ENCODE assay signal across 14 cellular contexts in genomic region chr5:110639307-110639902, GRCh38.
DNase-seq lines count a peak whose midpoint lies in the region; ATAC-seq and TF ChIP-seq lines count a peak whose summit lies in the region.
"Had no signal": no experiment of that assay in that cellular context is flagged by ENCODE, and none has a peak within 500 bp of the region (broad histone marks: within the 10 kb centered on the region; RNA-seq: fewer than 3 reads in every experiment).

No MANE protein-coding gene starts in this region.

- H3K27me3 Mint-ChIP-seq in activated CD4-positive, alpha-beta T cell treated with anti-CD3 and anti-CD28 coated beads for 36 hours, result no peaks in the 10 kb centered on the region

- intact Hi-C loops in activated CD4-positive, alpha-beta T cell treated with anti-CD3 and anti-CD28 coated beads for 36 hours (cut with DNase I, micrococcal nuclease), result no loop called here

- H4K20me1 ChIP-seq in Loucy (ENCODE audit: insufficient read depth, low read length, poor library complexity, severe bottlenecking), result no peaks in the 10 kb centered on the region

- CTCF ChIA-PET in activated CD4-positive, alpha-beta T cell treated with anti-CD3 and anti-CD28 coated beads for 36 hours (lab: Charles Lee), result interaction anchor here (1.1 to 2.2 kb wide), 2 partner anchors 13 to 27 kb away, joined by 3 to 9 read pairs; no protein-coding TSS in a partner anchor

- no peaks in the 10 kb centered on the region for H3K27me3 ChIP-seq in Loucy (ENCODE audit: insufficient read depth, low read length, poor library complexity, severe bottlenecking)

- no peak overlapping the region for H3K9ac ChIP-seq in Loucy (ENCODE audit: low read depth, low read length, poor library complexity, severe bottlenecking)

- POLR2A ChIA-PET in activated CD4-positive, alpha-beta T cell treated with anti-CD3 and anti-CD28 coated beads for 36 hours (lab: Charles Lee), result no interaction called here

- no peaks in the 10 kb centered on the region for H3K9me3 ChIP-seq in Loucy (ENCODE audit: insufficient read depth, low read depth, low read length)
- H3K9me3 ChIP-seq: HAP-1 had no signal

- peak; percentile 42 for ATAC-seq in activated CD4-positive, alpha-beta T cell treated with anti-CD3 and anti-CD28 coated beads for 36 hours
- peak; percentile 34 for ATAC-seq in stimulated activated effector memory CD8-positive, alpha-beta T cell treated with anti-CD3 and anti-CD28 coated beads, Interleukin-12 subunit alpha, Interleukin-12 subunit beta, amount 100 ng/mL, for 72 hours

- no peak overlapping the region for H3K27ac Mint-ChIP-seq in activated CD4-positive, alpha-beta T cell treated with anti-CD3 and anti-CD28 coated beads for 36 hours
- H3K27ac Mint-ChIP-seq in stimulated activated effector memory CD8-positive, alpha-beta T cell treated with anti-CD3 and anti-CD28 coated beads, Interleukin-12 subunit alpha, Interleukin-12 subunit beta, amount 100 ng/mL, for 72 hours, result no peak overlapping the region

- TF ChIP-seq CTCF in Loucy (conservative IDR thresholded peaks at IDR 0.05; ENCODE audit: low read length), result no peak
- TF ChIP-seq CTCF in choroid plexus epithelial cell (conservative IDR thresholded peaks at IDR 0.05; ENCODE audit: low read depth, low read length), result no peak

- H2AFZ ChIP-seq in Loucy (ENCODE audit: low read length), result peak overlapping the region; percentile 46

- no peaks in the 10 kb centered on the region for H3K36me3 Mint-ChIP-seq in activated CD4-positive, alpha-beta T cell treated with anti-CD3 and anti-CD28 coated beads for 36 hours (ENCODE audit: low read depth)
- no peaks in the 10 kb centered on the region for H3K36me3 Mint-ChIP-seq in stimulated activated effector memory CD8-positive, alpha-beta T cell treated with anti-CD3 and anti-CD28 coated beads, Interleukin-12 subunit alpha, Interleukin-12 subunit beta, amount 100 ng/mL, for 72 hours

- H3K4me3 Mint-ChIP-seq in activated CD4-positive, alpha-beta T cell treated with anti-CD3 and anti-CD28 coated beads for 36 hours, result no peak overlapping the region
- H3K4me3 Mint-ChIP-seq in stimulated activated effector memory CD8-positive, alpha-beta T cell treated with anti-CD3 and anti-CD28 coated beads, Interleukin-12 subunit alpha, Interleukin-12 subunit beta, amount 100 ng/mL, for 72 hours, result no peak overlapping the region

- H3K9me2 ChIP-seq in Loucy (replicated peaks; ENCODE audit: low read depth, low read length), result no peaks in the 10 kb centered on the region

- H3K9me3 Mint-ChIP-seq in activated CD4-positive, alpha-beta T cell treated with anti-CD3 and anti-CD28 coated beads for 36 hours (ENCODE audit: low read depth), result no peaks in the 10 kb centered on the region
- H3K9me3 Mint-ChIP-seq in stimulated activated effector memory CD8-positive, alpha-beta T cell treated with anti-CD3 and anti-CD28 coated beads, Interleukin-12 subunit alpha, Interleukin-12 subunit beta, amount 100 ng/mL, for 72 hours, result no peaks in the 10 kb centered on the region

- no peaks in the 10 kb centered on the region for H3K4me1 ChIP-seq in Loucy (ENCODE audit: insufficient read depth, low read length, poor library complexity, severe bottlenecking)
- H3K4me1 ChIP-seq: HAP-1 had no signal

- no peak overlapping the region for H3K4me2 ChIP-seq in Loucy (ENCODE audit: low read depth, low read length, poor library complexity, severe bottlenecking)

- no peaks in the 10 kb centered on the region for H3K36me3 ChIP-seq in Loucy (ENCODE audit: insufficient read depth, low read length)
- H3K36me3 ChIP-seq: HAP-1 had no signal

- no peak for DNase-seq in activated CD4-positive, alpha-beta T cell treated with anti-CD3 and anti-CD28 coated beads for 36 hours
- no peak for DNase-seq in activated CD4-positive, alpha-beta T cell treated with anti-CD3 and anti-CD28 coated beads for 48 hours
- DNase-seq in choroid plexus epithelial cell (ENCODE audit: low read depth), result peak; percentile 34
- no peak for DNase-seq in stimulated activated effector memory CD8-positive, alpha-beta T cell treated with anti-CD3 and anti-CD28 coated beads, Interleukin-12 subunit alpha, Interleukin-12 subunit beta, amount 100 ng/mL, for 72 hours (ENCODE audit: low spot score in 2 of 2)
- no peak for DNase-seq in dermis blood vessel endothelial cell
- no peak for DNase-seq in anterior cingulate cortex (lab: John Stamatoyannopoulos, UW)
- no peak for DNase-seq in stimulated activated CD4-positive, alpha-beta T cell treated with anti-CD3 and anti-CD28 coated beads, Interleukin-2, amount 100 ng/mL, for 24 hours
- DNase-seq: DMS 273 treated with DMSO at 0.1 percent for 48 hours, Kasumi-1, NCI-H187, NCI-H2171, NCI-H748 treated with DMSO at 0.1 percent for 48 hours had no signal

- peaks cover 5% of the 10 kb centered on the region for H3K4me1 Mint-ChIP-seq in activated CD4-positive, alpha-beta T cell treated with anti-CD3 and anti-CD28 coated beads for 36 hours
- no peaks in the 10 kb centered on the region for H3K4me1 Mint-ChIP-seq in stimulated activated effector memory CD8-positive, alpha-beta T cell treated with anti-CD3 and anti-CD28 coated beads, Interleukin-12 subunit alpha, Interleukin-12 subunit beta, amount 100 ng/mL, for 72 hours

- no peak overlapping the region for H3K4me3 ChIP-seq in Loucy (ENCODE audit: low read length, poor library complexity, severe bottlenecking)
- H3K4me3 ChIP-seq in choroid plexus epithelial cell (ENCODE audit: low read depth, low read length), result no peak overlapping the region
- H3K4me3 ChIP-seq: HAP-1 had no signal

- H3F3A ChIP-seq in Loucy (ENCODE audit: low read depth), result no peaks in the 10 kb centered on the region

- H3K79me2 ChIP-seq in Loucy (ENCODE audit: insufficient read depth, low read length), result no peaks in the 10 kb centered on the region
